In genomic region chr1:88673446-88673845, GRCh38 we compare ENCODE assay signal across 14 cellular contexts. TPM values are rescaled to one million over a fixed set of nuclear protein-coding genes. Genes with fewer than 3 reads are reported as not detected.
DNase-seq lines count a peak whose midpoint lies in the region; ATAC-seq and TF ChIP-seq lines count a peak whose summit lies in the region.
"Had no signal": no experiment of that assay in that cellular context is flagged by ENCODE, and none has a peak within 500 bp of the region (broad histone marks: within the 10 kb centered on the region; RNA-seq: fewer than 3 reads in every experiment).

No MANE protein-coding gene starts in this region.

- TF ChIP-seq CTCF in DOHH2 (IDR thresholded peaks at IDR 0.05; ENCODE audit: low read depth, low read length, poor library complexity, severe bottlenecking) (no peak), fibroblast of lung (conservative IDR thresholded peaks at IDR 0.05 in 1 of 2, IDR thresholded peaks at IDR 0.05 in 1 of 2; ENCODE audit: low read depth in 1 of 2, low read length in 2 of 2) (no peak), osteoblast (IDR thresholded peaks at IDR 0.05; ENCODE audit: extremely low read depth, low read depth, low read length) (no peak), esophagus muscularis mucosa (IDR thresholded peaks at IDR 0.05) (no peak)

- no peak for TF ChIP-seq EP300 in esophagus muscularis mucosa (IDR thresholded peaks at IDR 0.05)

- peak overlapping the region; percentile 87 for H3K27ac ChIP-seq in DOHH2 (ENCODE audit: low read depth, low read length)
- H3K27ac ChIP-seq in Karpas-422 (ENCODE audit: low read length) = peak overlapping the region; percentile 84
- H3K27ac ChIP-seq in fibroblast of lung (ENCODE audit: insufficient read depth, low read length) = no peak overlapping the region
- H3K27ac ChIP-seq in osteoblast (ENCODE audit: low read depth, low read length) = no peak overlapping the region
- H3K27ac ChIP-seq in esophagus muscularis mucosa (replicated peaks in 1 of 4) = no peak overlapping the region

- no peaks in the 10 kb centered on the region for H3K27me3 ChIP-seq in DOHH2 (ENCODE audit: control insufficient read depth, low read length)
- H3K27me3 ChIP-seq in Karpas-422 (ENCODE audit: low read length) = no peaks in the 10 kb centered on the region
- H3K27me3 ChIP-seq in fibroblast of lung (ENCODE audit: control insufficient read depth, insufficient read depth, low read length) = no peaks in the 10 kb centered on the region
- H3K27me3 ChIP-seq in osteoblast (ENCODE audit: insufficient read depth, low read length) = no peaks in the 10 kb centered on the region
- no peaks in the 10 kb centered on the region for H3K27me3 ChIP-seq in esophagus muscularis mucosa

- intact Hi-C loops in cardiac septum (cut with DNase I) (no loop called here), esophagus muscularis mucosa (cut with DNase I) (no loop called here)

- peak overlapping the region; percentile 42 for H3K9ac ChIP-seq in Karpas-422 (ENCODE audit: low read length)
- H3K9ac ChIP-seq in fibroblast of lung (ENCODE audit: insufficient read depth, low read length) = no peak overlapping the region

- H3K9me2 ChIP-seq in DOHH2 (replicated peaks; ENCODE audit: control insufficient read depth, low read length) (no peaks in the 10 kb centered on the region), Karpas-422 (replicated peaks; ENCODE audit: insufficient read depth, low read length) (no peaks in the 10 kb centered on the region)

- H3K4me3 ChIP-seq in DOHH2 (ENCODE audit: low read length) (peak overlapping the region; percentile 66), Karpas-422 (ENCODE audit: low read length) (peak overlapping the region; percentile 18), fibroblast of lung (replicated peaks in 1 of 4; ENCODE audit: control extremely low read depth in 1 of 4, insufficient read depth in 1 of 4, low read depth in 3 of 4, low read length in 4 of 4) (no peak overlapping the region), osteoblast (ENCODE audit: insufficient read depth, low read length) (no peak overlapping the region), esophagus muscularis mucosa (no peak overlapping the region)

- DNase-seq in Karpas-422 (no peak), fibroblast of lung (ENCODE audit: low read depth in 2 of 2) (no peak), osteoblast (ENCODE audit: insufficient read length, low spot score, missing footprints) (peak; percentile 41), cardiac septum (ENCODE audit: low spot score) (no peak), NK-92 (lab: John Stamatoyannopoulos, UW; ENCODE audit: unreplicated experiment) (no peak), esophagus muscularis mucosa (ENCODE audit: extremely low spot score) (no peak)
- DNase-seq: C1 segment of cervical spinal cord; CD4-positive, alpha-beta T cell; DMS153; DMS79 treated with DMSO at 0.1 percent for 48 hours; GF-D8 had no signal

- H3K79me2 ChIP-seq in DOHH2 (ENCODE audit: control insufficient read depth, low read length) = no peaks in the 10 kb centered on the region
- H3K79me2 ChIP-seq in Karpas-422 (ENCODE audit: low read length) = no peaks in the 10 kb centered on the region
- H3K79me2 ChIP-seq in fibroblast of lung (ENCODE audit: control insufficient read depth, insufficient read depth, low read length) = no peaks in the 10 kb centered on the region
- no peaks in the 10 kb centered on the region for H3K79me2 ChIP-seq in osteoblast (ENCODE audit: insufficient read depth, low read length)

- H3K4me2 ChIP-seq in DOHH2 (ENCODE audit: low read length) (peak overlapping the region; percentile 94), Karpas-422 (ENCODE audit: low read depth, low read length, poor library complexity, severe bottlenecking) (peak overlapping the region; percentile 68), fibroblast of lung (ENCODE audit: extremely low read depth, insufficient read depth, low read length) (peak overlapping the region; percentile 10), osteoblast (ENCODE audit: insufficient read depth, low read length) (no peak overlapping the region)

- H3K4me1 ChIP-seq in DOHH2 (ENCODE audit: control insufficient read depth, low read length) (peaks cover 41% of the 10 kb centered on the region), Karpas-422 (ENCODE audit: low read length) (peaks cover 38% of the 10 kb centered on the region), fibroblast of lung (ENCODE audit: control insufficient read depth, extremely low read depth, insufficient read depth, low read length) (peaks cover 2% of the 10 kb centered on the region), osteoblast (ENCODE audit: insufficient read depth, low read length) (no peaks in the 10 kb centered on the region), esophagus muscularis mucosa (no peaks in the 10 kb centered on the region)

- peak overlapping the region; percentile 98 for H2AFZ ChIP-seq in Karpas-422 (ENCODE audit: low read length)
- no peak overlapping the region for H2AFZ ChIP-seq in fibroblast of lung (ENCODE audit: low read length)
- H2AFZ ChIP-seq in osteoblast (ENCODE audit: low read length) = no peak overlapping the region

- H3F3A ChIP-seq in DOHH2 (ENCODE audit: control insufficient read depth, insufficient read depth) = peaks cover 3% of the 10 kb centered on the region

- ATAC-seq in HG03196 (IDR thresholded peaks at IDR 0.05; ENCODE audit: unreplicated experiment) = no peak
- ATAC-seq: HCT116 had no signal

- H3K9me3 ChIP-seq in DOHH2 (ENCODE audit: control insufficient read depth, insufficient read depth, low read length) (no peaks in the 10 kb centered on the region), Karpas-422 (ENCODE audit: low read length) (no peaks in the 10 kb centered on the region), fibroblast of lung (ENCODE audit: control insufficient read depth, insufficient read depth, low read depth, low read length) (no peaks in the 10 kb centered on the region), osteoblast (ENCODE audit: low read depth, low read length) (no peaks in the 10 kb centered on the region), esophagus muscularis mucosa (no peaks in the 10 kb centered on the region)

- H3K36me3 ChIP-seq in DOHH2 (ENCODE audit: control insufficient read depth, low read length) (no peaks in the 10 kb centered on the region), Karpas-422 (ENCODE audit: insufficient read depth, low read length) (no peaks in the 10 kb centered on the region), fibroblast of lung (ENCODE audit: control insufficient read depth, insufficient read depth, low read length) (no peaks in the 10 kb centered on the region), osteoblast (ENCODE audit: insufficient read depth, low read length) (no peaks in the 10 kb centered on the region), esophagus muscularis mucosa (no peaks in the 10 kb centered on the region)

- H4K20me1 ChIP-seq in DOHH2 (ENCODE audit: control insufficient read depth, insufficient read depth, low read depth, low read length) (no peaks in the 10 kb centered on the region), Karpas-422 (ENCODE audit: insufficient read depth, low read depth, low read length) (no peaks in the 10 kb centered on the region), fibroblast of lung (ENCODE audit: control insufficient read depth, extremely low read depth, insufficient read depth, low read length) (no peaks in the 10 kb centered on the region), osteoblast (ENCODE audit: insufficient read depth, low read length) (no peaks in the 10 kb centered on the region)

- no peak for TF ChIP-seq POLR2A in esophagus muscularis mucosa (IDR thresholded peaks at IDR 0.05; ENCODE audit: low read depth)

RNA-seq across cellular contexts. Expression of gene PKN2, which starts 10.6 kb away (rescaled TPM):
- total RNA-seq in Karpas-422 (2014; rRNA removed; shearing (Covaris generic); ENCODE audit: low replicate concordance) = 26.3 and 37.1 TPM in 2 replicates
- total RNA-seq in fibroblast of lung (22.6 and 28.7 TPM in 2 replicates), osteoblast (41.5 and 43.4 TPM in 2 replicates), cardiac septum (27.0 TPM), esophagus muscularis mucosa (10 to 100 TPM; 27.2 to 39.9 (median 34.3) TPM)
- polyA plus RNA-seq in fibroblast of lung = 26.8 and 29.9 TPM in 2 replicates
- polyA plus RNA-seq in fibroblast of lung (2012) = 14.2 and 17.3 TPM in 2 replicates
- polyA minus RNA-seq in fibroblast of lung (ENCODE audit: low replicate concordance) = 6.0 and 8.0 TPM in 2 replicates

Comparison
In these comparisons a context has a peak if more than half of its experiments do, and no peak if none do; other contexts are left out.
1. H3K27ac ChIP-seq: peak in DOHH2 (single experiment) and Karpas-422 (single experiment); none in fibroblast of lung (single experiment), osteoblast (single experiment) and esophagus muscularis mucosa (0 of 4).
2. H3K4me3 ChIP-seq: peak in DOHH2 (single experiment) and Karpas-422 (single experiment); none in fibroblast of lung (0 of 4), osteoblast (single experiment) and esophagus muscularis mucosa (0 of 4).